Comparison of ENCODE assay signal across 18 cellular contexts in genomic region chr2:16186661-16187516, GRCh38.
DNase-seq lines count a peak whose midpoint lies in the region; ATAC-seq and TF ChIP-seq lines count a peak whose summit lies in the region.
"Had no signal": no experiment of that assay in that cellular context is flagged by ENCODE, and none has a peak within 500 bp of the region (broad histone marks: within the 10 kb centered on the region; RNA-seq: fewer than 3 reads in every experiment).

No MANE protein-coding gene starts in this region.

- H3K9me2 ChIP-seq in PC-3 (replicated peaks; ENCODE audit: low read length): no peaks in the 10 kb centered on the region

- no peak overlapping the region for H3K4me3 ChIP-seq in epithelial cell of proximal tubule (ENCODE audit: low read depth, low read length)
- no peak overlapping the region for H3K4me3 ChIP-seq in stomach
- H3K4me3 ChIP-seq in PC-3 (ENCODE audit: low read length): no peak overlapping the region
- H3K4me3 ChIP-seq: SJSA1 had no signal

- H3K4me2 ChIP-seq in PC-3 (ENCODE audit: low read length): no peak overlapping the region

- CTCF ChIA-PET in PC-3 (lab: Charles Lee): no interaction called here

- H3K79me2 ChIP-seq in PC-3 (ENCODE audit: low read length): no peaks in the 10 kb centered on the region

- H3K36me3 ChIP-seq in stomach: no peaks in the 10 kb centered on the region
- H3K36me3 ChIP-seq in PC-3 (ENCODE audit: low read depth, low read length): no peaks in the 10 kb centered on the region
- H3K36me3 ChIP-seq: SJSA1 had no signal

- TF ChIP-seq CTCF in epithelial cell of proximal tubule (conservative IDR thresholded peaks at IDR 0.05; ENCODE audit: low read depth, low read length) (no peak), stomach (IDR thresholded peaks at IDR 0.05) (no peak), PC-3 (conservative IDR thresholded peaks at IDR 0.05; ENCODE audit: low read depth, low read length) (no peak)

- intact Hi-C loops in stomach (cut with DNase I; ENCODE audit: low total_unique reads): no loop called here
- intact Hi-C loops in PC-3 (cut with micrococcal nuclease): no loop called here

- no peaks in the 10 kb centered on the region for H3F3A ChIP-seq in PC-3 (ENCODE audit: low read length, unreplicated experiment)

- BruUV-seq in PC-3 (replicated peaks; lab: Mats Ljungman, UMichigan): no TSS peak

- POLR2A ChIA-PET in PC-3 (lab: Charles Lee; ENCODE audit: unreplicated experiment): no interaction called here

- H3K27ac ChIP-seq in stomach (peak overlapping the region in 3 of 5 donors; percentile 43 to 71 (median 50)), PC-3 (ENCODE audit: low read length) (no peak overlapping the region)
- H3K27ac ChIP-seq: SJSA1 had no signal

- H3K9me3 ChIP-seq in stomach (no peaks in the 10 kb centered on the region), PC-3 (ENCODE audit: low read length) (no peaks in the 10 kb centered on the region)
- H3K9me3 ChIP-seq: SJSA1 had no signal

- H3K27me3 ChIP-seq in stomach: no peaks in the 10 kb centered on the region
- H3K27me3 ChIP-seq in PC-3 (ENCODE audit: low read length): no peaks in the 10 kb centered on the region
- H3K27me3 ChIP-seq: SJSA1 had no signal

- no peak for TF ChIP-seq POLR2A in stomach (IDR thresholded peaks at IDR 0.05)

- 72 to 78% (median 73%) methylated on average over 7 to 8 of the region's 8 CpGs for WGBS in stomach, 5 donors

- H4K20me1 ChIP-seq in PC-3 (ENCODE audit: low read length): no peaks in the 10 kb centered on the region

- no peak overlapping the region for H2AFZ ChIP-seq in PC-3 (ENCODE audit: low read length)

- peak; percentile 3 for DNase-seq in epithelial cell of proximal tubule (ENCODE audit: low read depth)
- no peak for DNase-seq in stomach
- no peak for DNase-seq in PC-3
- DNase-seq in activated CD4-positive, alpha-beta T cell treated with anti-CD3 and anti-CD28 coated beads for 48 hours: no peak
- DNase-seq in stimulated activated naive CD8-positive, alpha-beta T cell treated with anti-CD3 and anti-CD28 coated beads, Interleukin-15, Interleukin-2, amounts not matched to agents 100 U/mL and 50 U/mL, for 24 hours: no peak
- DNase-seq: ACHN; CD4-positive, alpha-beta memory T cell; DMS79 treated with DMSO at 0.1 percent for 48 hours; HFFc6; KG1; NCI-H1417 treated with DMSO at 0.1 percent for 48 hours; NCI-H2029 treated with DMSO at 0.1 percent for 48 hours; NCI-H774; SW 1271 had no signal

- peaks cover 0 to 11% (median 0%) of the 10 kb centered on the region in 4 donors for H3K4me1 ChIP-seq in stomach
- no peaks in the 10 kb centered on the region for H3K4me1 ChIP-seq in PC-3 (ENCODE audit: insufficient read depth, low read length)
- H3K4me1 ChIP-seq: SJSA1 had no signal

- TF ChIP-seq EP300 in stomach (IDR thresholded peaks at IDR 0.05): no peak

- H3K9ac ChIP-seq in PC-3 (ENCODE audit: low read length): no peak overlapping the region

- peak; percentile 82 for ATAC-seq in GM19438 (IDR thresholded peaks at IDR 0.05; ENCODE audit: low read depth, unreplicated experiment)
- peak; percentile 51 for ATAC-seq in HG03159 (IDR thresholded peaks at IDR 0.05; ENCODE audit: unreplicated experiment)
- ATAC-seq in PC-3: no peak
- no peak for ATAC-seq in stimulated activated naive CD8-positive, alpha-beta T cell treated with anti-CD3 and anti-CD28 coated beads, Interleukin-15, Interleukin-2, amounts not matched to agents 100 U/mL and 50 U/mL, for 24 hours
- ATAC-seq: HepG2 had no signal

Comparison
In these comparisons a context has a peak if more than half of its experiments do, and no peak if none do; other contexts are left out.
1. ATAC-seq: peak in GM19438 (single experiment) and HG03159 (single experiment); none in PC-3 (single experiment) and stimulated activated naive CD8-positive, alpha-beta T cell treated with anti-CD3 and anti-CD28 coated beads, Interleukin-15, Interleukin-2, amounts not matched to agents 100 U/mL and 50 U/mL, for 24 hours (single experiment).